8 cellular contexts compared by ENCODE assay signal in the genomic region with DNA sequence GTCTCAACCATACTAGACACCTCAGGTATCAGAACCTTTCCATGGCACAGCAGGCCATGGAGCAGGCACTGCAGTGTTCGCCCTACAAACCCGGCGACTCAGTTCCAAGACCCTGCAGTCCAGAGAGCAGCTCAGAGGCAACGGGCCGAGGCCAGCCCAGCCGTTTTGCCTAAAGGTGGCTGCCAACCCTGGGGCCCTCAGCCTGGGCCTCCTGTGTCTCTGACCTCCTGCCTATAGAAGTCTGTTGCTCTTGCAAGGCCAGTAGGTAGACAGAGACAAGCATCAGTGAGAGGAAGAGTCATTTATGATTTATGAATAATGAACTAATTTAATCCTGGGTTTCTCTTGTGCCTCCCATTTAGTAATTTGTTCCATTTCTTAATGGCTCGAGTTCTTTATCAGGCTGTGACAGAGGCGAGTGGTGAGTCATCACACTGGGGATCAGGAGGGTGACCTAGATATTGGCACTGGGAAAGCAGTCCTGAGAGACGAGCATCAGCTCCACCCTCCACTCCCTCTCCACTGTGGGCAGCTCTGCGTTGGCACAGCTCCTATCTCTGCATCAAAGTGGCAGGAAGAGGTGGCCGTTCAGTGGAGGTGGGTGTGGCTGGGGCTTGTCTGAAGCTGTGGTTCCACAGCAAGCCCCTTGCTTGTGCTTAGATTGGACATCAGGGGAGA.
DNase-seq lines count a peak whose midpoint lies in the region; ATAC-seq, FAIRE-seq and TF ChIP-seq lines count a peak whose summit lies in the region.

No MANE protein-coding gene starts in this region.

- TF ChIP-seq EP300 in A549 (IDR thresholded peaks at IDR 0.05) (no peak), stomach (IDR thresholded peaks at IDR 0.05) (no peak)

- H3F3A ChIP-seq in Loucy (ENCODE audit: low read depth), result peaks cover 7% of the 10 kb centered on the region

- TF ChIP-seq CTCF in A549 (IDR thresholded peaks at IDR 0.05) (no peak), Loucy (conservative IDR thresholded peaks at IDR 0.05; ENCODE audit: low read length) (no peak), keratinocyte (optimal IDR thresholded peaks at IDR 0.05 in 1 of 3, IDR thresholded peaks at IDR 0.05 in 1 of 3, conservative IDR thresholded peaks at IDR 0.05 in 1 of 3; ENCODE audit: extremely low read depth in 1 of 3, insufficient read depth in 2 of 3, low read length in 3 of 3) (no peak), stomach (IDR thresholded peaks at IDR 0.05) (no peak)

- intact Hi-C loops in stomach (cut with DNase I; ENCODE audit: low total_unique reads), result no loop called here

- H3K4me3 ChIP-seq in A549 (no peak overlapping the region), Loucy (ENCODE audit: low read length, poor library complexity, severe bottlenecking) (peak overlapping the region; percentile 33), keratinocyte (ENCODE audit: control insufficient read depth in 2 of 3, extremely low read depth in 1 of 3, insufficient read depth in 2 of 3, low read depth in 1 of 3, low read length in 3 of 3) (no peak overlapping the region), stomach (no peak overlapping the region)

- no peak overlapping the region for H2AFZ ChIP-seq in Loucy (ENCODE audit: low read length)
- H2AFZ ChIP-seq in keratinocyte (ENCODE audit: control insufficient read depth, low read length), result no peak overlapping the region

- WGBS in A549 (ENCODE audit: missing lambda C conversion rate), result 39% methylated on average over 6 of the region's 11 CpGs
- WGBS in stomach, 5 donors, result 34 to 40% (median 38%) methylated on average over 10 to 11 of the region's 11 CpGs

- DNase-seq in A549 (ENCODE audit: low read depth in 1 of 2, low spot score in 1 of 2) (peak; percentile 56 to 79), keratinocyte (ENCODE audit: low read depth, low spot score) (no peak), stomach (peak; percentile 74)
- DNase-seq in activated naive CD4-positive, alpha-beta T cell treated with anti-CD3 and anti-CD28 coated beads, Interleukin-2, amount 50 U/mL, for 72 hours (ENCODE audit: low spot score in 2 of 2), result peak in 1 of 2 donors; percentile 7

- no peaks in the 10 kb centered on the region for H3K36me3 Mint-ChIP-seq in activated naive CD4-positive, alpha-beta T cell treated with anti-CD3 and anti-CD28 coated beads, Interleukin-2, amount 50 U/mL, for 72 hours

- H3K27ac ChIP-seq in A549 (peak overlapping the region; percentile 64 to 82), keratinocyte (ENCODE audit: control insufficient read depth, insufficient read depth, low read length) (no peak overlapping the region), stomach (peak overlapping the region; percentile 69 to 86 (median 83))

- POLR2A ChIA-PET in A549 (lab: Yijun Ruan, JAX), result interaction anchor here (1.0 kb wide), 1 partner anchor 225 kb away, joined by 3 read pairs; no protein-coding TSS in a partner anchor

- peak overlapping the region in 1 of 2 donors; percentile 60 for H3K27ac Mint-ChIP-seq in activated naive CD4-positive, alpha-beta T cell treated with anti-CD3 and anti-CD28 coated beads, Interleukin-2, amount 50 U/mL, for 72 hours

- TF ChIP-seq POLR2A in A549 (IDR thresholded peaks at IDR 0.05; ENCODE audit: low read length), result no peak
- TF ChIP-seq POLR2A in stomach (IDR thresholded peaks at IDR 0.05), result no peak

- peaks cover 46% of the 10 kb centered on the region for H3K4me1 ChIP-seq in A549
- peaks cover 55% of the 10 kb centered on the region for H3K4me1 ChIP-seq in Loucy (ENCODE audit: insufficient read depth, low read length, poor library complexity, severe bottlenecking)
- peaks cover 58% of the 10 kb centered on the region for H3K4me1 ChIP-seq in keratinocyte (ENCODE audit: control insufficient read depth, extremely low read depth, insufficient read depth, low read length)
- peaks cover 27 to 45% (median 31%) of the 10 kb centered on the region in 4 donors for H3K4me1 ChIP-seq in stomach

- TF ChIP-seq RAD21 in A549 (conservative IDR thresholded peaks at IDR 0.05 in 1 of 2, IDR thresholded peaks at IDR 0.05 in 1 of 2), result no peak

- no peaks in the 10 kb centered on the region for H3K9me3 Mint-ChIP-seq in activated naive CD4-positive, alpha-beta T cell treated with anti-CD3 and anti-CD28 coated beads, Interleukin-2, amount 50 U/mL, for 72 hours

- H3K27me3 ChIP-seq in Loucy (ENCODE audit: insufficient read depth, low read length, poor library complexity, severe bottlenecking) (no peaks in the 10 kb centered on the region), keratinocyte (ENCODE audit: control insufficient read depth, extremely low read depth, insufficient read depth, low read length) (no peaks in the 10 kb centered on the region), stomach (no peaks in the 10 kb centered on the region)

- ATAC-seq in A549 (peak; percentile 47 to 54; a peak in 5 of 6 replicates), GM21360 (IDR thresholded peaks at IDR 0.05; ENCODE audit: unreplicated experiment) (no peak), HG02970 (IDR thresholded peaks at IDR 0.05; ENCODE audit: low FRiP score, unreplicated experiment) (no peak), HG03439 (IDR thresholded peaks at IDR 0.05; ENCODE audit: unreplicated experiment) (no peak)
- ATAC-seq in activated naive CD4-positive, alpha-beta T cell treated with anti-CD3 and anti-CD28 coated beads, Interleukin-2, amount 50 U/mL, for 72 hours, result peak; percentile 60 to 61

- H3K9ac ChIP-seq in Loucy (ENCODE audit: low read depth, low read length, poor library complexity, severe bottlenecking) (peak overlapping the region; percentile 69), keratinocyte (ENCODE audit: control insufficient read depth, extremely low read depth, insufficient read depth, low read length) (no peak overlapping the region)

- dilution Hi-C loops in keratinocyte (cut with MboI; ENCODE audit: extremely low pct_ligation_motif_present, low sequenced_read_pairs), result no loop called here

- H3K9me2 ChIP-seq in Loucy (replicated peaks; ENCODE audit: low read depth, low read length), result no peaks in the 10 kb centered on the region

- FAIRE-seq in A549 (lab: Jason Lieb, UNC), result no peak
- FAIRE-seq in keratinocyte (lab: Jason Lieb, UNC), result peak; percentile 5

- H4K20me1 ChIP-seq in Loucy (ENCODE audit: insufficient read depth, low read length, poor library complexity, severe bottlenecking), result no peaks in the 10 kb centered on the region
- no peaks in the 10 kb centered on the region for H4K20me1 ChIP-seq in keratinocyte (ENCODE audit: control insufficient read depth, extremely low read depth, insufficient read depth, low read length)

- CTCF ChIA-PET in A549 (lab: Yijun Ruan, JAX), result interaction anchor here (1.1 to 1.5 kb wide), 3 partner anchors 82 to 428 kb away, joined by 3 to 4 read pairs (median 3); no protein-coding TSS in a partner anchor

- no peaks in the 10 kb centered on the region for H3K9me1 ChIP-seq in keratinocyte (ENCODE audit: control insufficient read depth, extremely low read depth, insufficient read depth, low read length)

- H3K9me3 ChIP-seq in A549, result no peaks in the 10 kb centered on the region
- H3K9me3 ChIP-seq in Loucy (ENCODE audit: insufficient read depth, low read depth, low read length), result no peaks in the 10 kb centered on the region
- H3K9me3 ChIP-seq in keratinocyte (ENCODE audit: control insufficient read depth, low read depth, low read length), result no peaks in the 10 kb centered on the region
- no peaks in the 10 kb centered on the region for H3K9me3 ChIP-seq in stomach

- H3K4me2 ChIP-seq in A549, result peak overlapping the region; percentile 86
- peak overlapping the region; percentile 66 for H3K4me2 ChIP-seq in Loucy (ENCODE audit: low read depth, low read length, poor library complexity, severe bottlenecking)
- H3K4me2 ChIP-seq in keratinocyte (ENCODE audit: control insufficient read depth, extremely low read depth, insufficient read depth, low read depth, low read length), result peak overlapping the region; percentile 76

- H3K36me3 ChIP-seq in Loucy (ENCODE audit: insufficient read depth, low read length) (no peaks in the 10 kb centered on the region), keratinocyte (ENCODE audit: control insufficient read depth in 2 of 2, extremely low read depth in 1 of 2, insufficient read depth in 2 of 2, low read length in 2 of 2) (no peaks in the 10 kb centered on the region), stomach (no peaks in the 10 kb centered on the region)

- H3K79me2 ChIP-seq in Loucy (ENCODE audit: insufficient read depth, low read length), result no peaks in the 10 kb centered on the region
- H3K79me2 ChIP-seq in keratinocyte (ENCODE audit: control insufficient read depth, insufficient read depth, low read length), result no peaks in the 10 kb centered on the region

TF ChIP-seq in A549, 52 proteins besides CTCF, POLR2A, EP300 and RAD21 (continues in another document):
- TF ChIP-seq GATA3 (IDR thresholded peaks at IDR 0.05; ENCODE audit: borderline replicate concordance) (peak; percentile 88), ZSCAN20 (CRISPR knock-in tag; IDR thresholded peaks at IDR 0.05) (no peak), POLR2AphosphoS2 (conservative IDR thresholded peaks at IDR 0.05; ENCODE audit: low read length) (no peak), EHF (CRISPR knock-in tag; IDR thresholded peaks at IDR 0.05) (no peak), HOXA7 (CRISPR knock-in tag; IDR thresholded peaks at IDR 0.05) (no peak), JUNB (IDR thresholded peaks at IDR 0.05) (0 out of 2 replicates have a peak, but pooled peaks have one; percentile 19), SREBF2 (IDR thresholded peaks at IDR 0.05) (no peak), NFE2L2 (conservative IDR thresholded peaks at IDR 0.05; ENCODE audit: low read length) (no peak), FOSL2 (IDR thresholded peaks at IDR 0.05) (no peak), FOSL2 (CRISPR knock-in tag; IDR thresholded peaks at IDR 0.05) (peak; percentile 89), KDM1A (IDR thresholded peaks at IDR 0.05; ENCODE audit: low read depth) (no peak), MYC (IDR thresholded peaks at IDR 0.05; ENCODE audit: borderline replicate concordance, low read length) (no peak)
- TF ChIP-seq, protein P1, sequence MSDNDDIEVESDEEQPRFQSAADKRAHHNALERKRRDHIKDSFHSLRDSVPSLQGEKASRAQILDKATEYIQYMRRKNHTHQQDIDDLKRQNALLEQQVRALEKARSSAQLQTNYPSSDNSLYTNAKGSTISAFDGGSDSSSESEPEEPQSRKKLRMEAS (IDR thresholded peaks at IDR 0.05), result 0 out of 2 replicates have a peak, but pooled peaks have one; percentile 12
- TF ChIP-seq, protein P2, sequence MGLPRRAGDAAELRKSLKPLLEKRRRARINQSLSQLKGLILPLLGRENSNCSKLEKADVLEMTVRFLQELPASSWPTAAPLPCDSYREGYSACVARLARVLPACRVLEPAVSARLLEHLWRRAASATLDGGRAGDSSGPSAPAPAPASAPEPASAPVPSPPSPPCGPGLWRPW (IDR thresholded peaks at IDR 0.05), result no peak

Comparison
In these comparisons a context has a peak if more than half of its experiments do, and no peak if none do; other contexts are left out.
1. ATAC-seq: peak in A549 (2 of 2) and activated naive CD4-positive, alpha-beta T cell treated with anti-CD3 and anti-CD28 coated beads, Interleukin-2, amount 50 U/mL, for 72 hours (2 of 2); none in GM21360 (single experiment), HG02970 (single experiment) and HG03439 (single experiment).
2. Peak in every context shown above with its lines, with median percentiles within 50 percentile points of each other: H3K4me2 ChIP-seq.